In genomic region chr5:179190851-179191505, GRCh38 we compare ENCODE assay signal across 20 cellular contexts.
"Had no signal": no experiment of that assay in that cellular context is flagged by ENCODE, and none has a peak within 500 bp of the region (broad histone marks: within the 10 kb centered on the region; RNA-seq: fewer than 3 reads in every experiment).

No MANE protein-coding gene starts in this region.

- DNase-seq: activated B cell treated with CpG ODN at 0.5 μM for 24 hours; activated CD4-positive, alpha-beta T cell treated with anti-CD3 and anti-CD28 coated beads for 4 hours; activated CD8-positive, alpha-beta T cell treated with anti-CD3 and anti-CD28 coated beads for 36 hours; activated naive CD4-positive, alpha-beta T cell treated with Interleukin-2 at 50 U/mL for 16 hours; activated naive CD8-positive, alpha-beta T cell treated with anti-CD3 and anti-CD28 coated beads, Interleukin-2, amount 50 U/mL, for 24 hours; activated T-cell treated with anti-CD3 and anti-CD28 coated beads, Interleukin-2, amount 50 U/mL, for 1 hour; anterior cingulate cortex; brain microvascular endothelial cell; foreskin keratinocyte; hippocampal formation; islet precursor cell; midbrain; nephron progenitor cell; T-cell; transverse colon had no signal

- H3K4me1 ChIP-seq: foreskin keratinocyte, suprapubic skin, transverse colon had no signal

- ATAC-seq: activated CD8-positive, alpha-beta T cell treated with anti-CD3 and anti-CD28 coated beads for 36 hours; foreskin keratinocyte; SK-N-SH treated with all-trans-retinoic acid at 6 μM for 48 hours; T-cell had no signal

- H3K27me3 ChIP-seq: brain microvascular endothelial cell, foreskin keratinocyte, transverse colon, vagina had no signal

- H3K9me3 ChIP-seq: suprapubic skin, transverse colon, vagina had no signal

- H3K4me3 ChIP-seq: coronary artery, lung, suprapubic skin, transverse colon, vagina had no signal

- H3K36me3 ChIP-seq: brain microvascular endothelial cell, suprapubic skin, transverse colon, vagina had no signal

- H3K27ac ChIP-seq: brain microvascular endothelial cell, coronary artery, foreskin keratinocyte, suprapubic skin, transverse colon, vagina had no signal
